24 cellular contexts compared by ENCODE assay signal in genomic region chr9:99004115-99004514, GRCh38.
"Had no signal": no experiment of that assay in that cellular context is flagged by ENCODE, and none has a peak within 500 bp of the region (broad histone marks: within the 10 kb centered on the region; RNA-seq: fewer than 3 reads in every experiment).

No MANE protein-coding gene starts in this region.

- H3K4me1 Mint-ChIP-seq: brain had no signal

- H3K4me2 ChIP-seq: smooth muscle cell had no signal

- H3K36me3 ChIP-seq: left lung, transverse colon had no signal

- DNase-seq: activated CD4-positive, alpha-beta T cell treated with anti-CD3 and anti-CD28 coated beads for 1 hour; activated CD4-positive, alpha-beta T cell treated with anti-CD3 and anti-CD28 coated beads, Interleukin-2, amount 50 U/mL, for 1 hour; activated gamma-delta T cell; activated naive CD4-positive, alpha-beta T cell treated with anti-CD3 and anti-CD28 coated beads, Interleukin-2, amount 50 U/mL, for 16 hours; activated T-cell treated with anti-CD3 and anti-CD28 coated beads for 4 hours; aorta; caudate nucleus; foreskin fibroblast; heart right ventricle; kidney; left lung; naive B cell; retina; sigmoid colon; stimulated activated CD4-positive, alpha-beta T cell treated with anti-CD3 and anti-CD28 coated beads, Interleukin-15, amount 100 ng/mL, for 24 hours; T-helper 9 cell; transverse colon had no signal

- H3K27ac Mint-ChIP-seq: brain; progenitor cell of endocrine pancreas; stimulated activated naive CD8-positive, alpha-beta T cell treated with anti-CD3 and anti-CD28 coated beads, Interleukin-15, Interleukin-2, amounts not matched to agents 100 ng/mL and 50 ng/mL, for 24 hours had no signal

- H3K4me3 Mint-ChIP-seq: activated T-helper 1 cell treated with anti-CD3 and anti-CD28 coated beads, Interleukin-12 subunit alpha, Interleukin-12 subunit beta, Interleukin-2, Interleukin-4 antibody, amounts not matched to agents 30 ng/mL and 10 ng/mL and 1 ng/mL, durations not matched to agents 14 hours and 24 hours and 36 hours; brain; naive B cell; stimulated activated naive CD8-positive, alpha-beta T cell treated with anti-CD3 and anti-CD28 coated beads, Interleukin-15, Interleukin-2, amounts not matched to agents 100 ng/mL and 50 ng/mL, for 24 hours had no signal

- H3K4me3 ChIP-seq: heart right ventricle, left lung, lung, sigmoid colon, smooth muscle cell, suprapubic skin, transverse colon had no signal

- H3K9me3 Mint-ChIP-seq: naive B cell; stimulated activated naive CD8-positive, alpha-beta T cell treated with anti-CD3 and anti-CD28 coated beads, Interleukin-15, Interleukin-2, amounts not matched to agents 100 ng/mL and 50 ng/mL, for 24 hours had no signal

- H3K27me3 Mint-ChIP-seq: stimulated activated naive CD8-positive, alpha-beta T cell treated with anti-CD3 and anti-CD28 coated beads, Interleukin-15, Interleukin-2, amounts not matched to agents 100 ng/mL and 50 ng/mL, for 24 hours had no signal

- H3K27me3 ChIP-seq: sigmoid colon, suprapubic skin, transverse colon had no signal

- H3K9me3 ChIP-seq: heart right ventricle, left lung, sigmoid colon, suprapubic skin, transverse colon had no signal

- ATAC-seq: left lung had no signal

- H3K27ac ChIP-seq: left lung, sigmoid colon, suprapubic skin, transverse colon had no signal
